1 cellular context compared by ENCODE assay signal in the genomic region with DNA sequence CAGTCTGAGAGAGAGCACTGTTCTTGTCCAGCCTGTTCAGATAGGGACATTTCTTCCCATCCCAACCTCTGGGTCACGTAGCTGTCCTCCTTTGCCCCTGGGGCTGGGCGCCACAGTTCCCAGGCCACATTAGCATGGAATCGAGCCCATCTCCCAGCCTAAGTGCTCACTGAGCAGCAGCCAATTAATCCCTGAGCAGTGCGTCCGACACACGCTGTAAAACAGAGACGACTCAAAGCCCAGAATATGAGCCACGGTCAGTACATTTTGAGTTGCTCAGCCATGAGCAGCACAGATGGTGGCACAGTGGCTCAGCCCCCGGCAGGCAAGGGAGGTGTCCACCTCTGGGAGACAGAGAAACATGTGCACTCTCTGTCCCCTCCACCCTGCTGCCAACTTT.
TF ChIP-seq lines count a peak whose summit lies in the region.

No MANE protein-coding gene starts in this region.

TF ChIP-seq in HepG2, 621 proteins besides CTCF, POLR2A, EP300 and RAD21:
- TF ChIP-seq, protein P1, sequence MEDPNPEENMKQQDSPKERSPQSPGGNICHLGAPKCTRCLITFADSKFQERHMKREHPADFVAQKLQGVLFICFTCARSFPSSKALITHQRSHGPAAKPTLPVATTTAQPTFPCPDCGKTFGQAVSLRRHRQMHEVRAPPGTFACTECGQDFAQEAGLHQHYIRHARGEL (CRISPR knock-in tag; IDR thresholded peaks at IDR 0.05), result no peak
- TF ChIP-seq, protein P2, sequence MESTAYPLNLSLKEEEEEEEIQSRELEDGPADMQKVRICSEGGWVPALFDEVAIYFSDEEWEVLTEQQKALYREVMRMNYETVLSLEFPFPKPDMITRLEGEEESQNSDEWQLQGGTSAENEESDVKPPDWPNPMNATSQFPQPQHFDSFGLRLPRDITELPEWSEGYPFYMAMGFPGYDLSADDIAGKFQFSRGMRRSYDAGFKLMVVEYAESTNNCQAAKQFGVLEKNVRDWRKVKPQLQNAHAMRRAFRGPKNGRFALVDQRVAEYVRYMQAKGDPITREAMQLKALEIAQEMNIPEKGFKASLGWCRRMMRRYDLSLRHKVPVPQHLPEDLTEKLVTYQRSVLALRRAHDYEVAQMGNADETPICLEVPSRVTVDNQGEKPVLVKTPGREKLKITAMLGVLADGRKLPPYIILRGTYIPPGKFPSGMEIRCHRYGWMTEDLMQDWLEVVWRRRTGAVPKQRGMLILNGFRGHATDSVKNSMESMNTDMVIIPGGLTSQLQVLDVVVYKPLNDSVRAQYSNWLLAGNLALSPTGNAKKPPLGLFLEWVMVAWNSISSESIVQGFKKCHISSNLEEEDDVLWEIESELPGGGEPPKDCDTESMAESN (CRISPR knock-in tag; conservative IDR thresholded peaks at IDR 0.05), result no peak
- no peak for TF ChIP-seq ZNF20 (CRISPR knock-in tag; IDR thresholded peaks at IDR 0.05)
- no peak for TF ChIP-seq NR3C1 (CRISPR knock-in tag; IDR thresholded peaks at IDR 0.05)
- TF ChIP-seq, protein P3, sequence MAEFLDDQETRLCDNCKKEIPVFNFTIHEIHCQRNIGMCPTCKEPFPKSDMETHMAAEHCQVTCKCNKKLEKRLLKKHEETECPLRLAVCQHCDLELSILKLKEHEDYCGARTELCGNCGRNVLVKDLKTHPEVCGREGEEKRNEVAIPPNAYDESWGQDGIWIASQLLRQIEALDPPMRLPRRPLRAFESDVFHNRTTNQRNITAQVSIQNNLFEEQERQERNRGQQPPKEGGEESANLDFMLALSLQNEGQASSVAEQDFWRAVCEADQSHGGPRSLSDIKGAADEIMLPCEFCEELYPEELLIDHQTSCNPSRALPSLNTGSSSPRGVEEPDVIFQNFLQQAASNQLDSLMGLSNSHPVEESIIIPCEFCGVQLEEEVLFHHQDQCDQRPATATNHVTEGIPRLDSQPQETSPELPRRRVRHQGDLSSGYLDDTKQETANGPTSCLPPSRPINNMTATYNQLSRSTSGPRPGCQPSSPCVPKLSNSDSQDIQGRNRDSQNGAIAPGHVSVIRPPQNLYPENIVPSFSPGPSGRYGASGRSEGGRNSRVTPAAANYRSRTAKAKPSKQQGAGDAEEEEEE (CRISPR knock-in tag; IDR thresholded peaks at IDR 0.05; ENCODE audit: borderline replicate concordance), result no peak
- no peak for TF ChIP-seq ZNF383 (CRISPR knock-in tag; IDR thresholded peaks at IDR 0.05; ENCODE audit: borderline replicate concordance)
- TF ChIP-seq TAF1 (CRISPR knock-in tag; IDR thresholded peaks at IDR 0.05), result no peak
- TF ChIP-seq ZNF331 (CRISPR knock-in tag; IDR thresholded peaks at IDR 0.05), result no peak
